In genomic region chr7:93231799-93232672, GRCh38 we compare ENCODE assay signal across 8 cellular contexts. TPM values are rescaled to one million over a fixed set of nuclear protein-coding genes. Genes with fewer than 3 reads are reported as not detected.
DNase-seq lines count a peak whose midpoint lies in the region; ATAC-seq and TF ChIP-seq lines count a peak whose summit lies in the region.

TSS of gene VPS50 (plus strand) at chr7:93232366. CDS start at chr7:93232468, 102 bp downstream.

- H3K36me3 ChIP-seq in DOHH2 (ENCODE audit: control insufficient read depth, low read length) = no peaks in the 10 kb centered on the region

- ATAC-seq in activated T-helper 17 cell treated with anti-CD3 and anti-CD28 coated beads, Interleukin-2, amount 50 U/mL, for 72 hours (replicated peaks) = peak; percentile 100
- ATAC-seq in naive thymus-derived CD8-positive, alpha-beta T cell = peak; percentile 93 to 94

- no peaks in the 10 kb centered on the region for H3K36me3 Mint-ChIP-seq in activated T-helper 17 cell treated with anti-CD3 and anti-CD28 coated beads, Interleukin-2, amount 50 U/mL, for 72 hours (ENCODE audit: low read depth)
- H3K36me3 Mint-ChIP-seq in naive thymus-derived CD8-positive, alpha-beta T cell = no peaks in the 10 kb centered on the region

- CTCF ChIA-PET in RWPE1 (lab: Yijun Ruan, JAX) = interaction anchor here (0.6 to 0.7 kb wide), 2 partner anchors 610 to 1456 kb away, joined by 3 to 4 read pairs; no protein-coding TSS in a partner anchor

- H3K27ac Mint-ChIP-seq in activated T-helper 17 cell treated with anti-CD3 and anti-CD28 coated beads, Interleukin-2, amount 50 U/mL, for 72 hours = peak within 1 kb of the TSS; percentile 87
- peak within 1 kb of the TSS; percentile 96 to 100 (median 98) for H3K27ac Mint-ChIP-seq in naive thymus-derived CD8-positive, alpha-beta T cell

- H3K4me1 ChIP-seq in DOHH2 (ENCODE audit: control insufficient read depth, low read length) = peaks cover 25% of the 10 kb centered on the region

- H3K27me3 Mint-ChIP-seq in activated T-helper 17 cell treated with anti-CD3 and anti-CD28 coated beads, Interleukin-2, amount 50 U/mL, for 72 hours = no peaks in the 10 kb centered on the region
- no peaks in the 10 kb centered on the region for H3K27me3 Mint-ChIP-seq in naive thymus-derived CD8-positive, alpha-beta T cell

- peak within 1 kb of the TSS; percentile 90 for H3K4me3 Mint-ChIP-seq in activated T-helper 17 cell treated with anti-CD3 and anti-CD28 coated beads, Interleukin-2, amount 50 U/mL, for 72 hours
- H3K4me3 Mint-ChIP-seq in naive thymus-derived CD8-positive, alpha-beta T cell = peak within 1 kb of the TSS; percentile 94 to 99 (median 98)

- H3F3A ChIP-seq in DOHH2 (ENCODE audit: control insufficient read depth, insufficient read depth) = no peaks in the 10 kb centered on the region

- POLR2A ChIA-PET in RWPE1 (lab: Yijun Ruan, JAX; ENCODE audit: low non-redundant PET) = interaction anchor here (0.5 to 0.6 kb wide), 2 partner anchors 543 to 734 kb away, joined by 3 to 6 read pairs; no protein-coding TSS in a partner anchor
- POLR2A ChIA-PET in naive thymus-derived CD8-positive, alpha-beta T cell (lab: Charles Lee) = interaction anchor here (0.8 to 1.4 kb wide), 7 partner anchors 9 to 1278 kb away, joined by 3 to 5 read pairs (median 3); partner anchors contain the start of genes CASD1, RBM48 and SAMD9

- DNase-seq in GOT3 (lab: John Stamatoyannopoulos, UW) = peak; percentile 80
- peak; percentile 92 for DNase-seq in LNCaP clone FGC (ENCODE audit: low read depth)
- peak; percentile 96 for DNase-seq in RWPE1 (ENCODE audit: low spot score)
- peak; percentile 94 for DNase-seq in fibroblast of mammary gland (ENCODE audit: low read depth)
- peak; percentile 80 to 97 (median 96) for DNase-seq in naive thymus-derived CD8-positive, alpha-beta T cell
- peak; percentile 83 to 95 (median 92) for DNase-seq in stimulated activated naive CD4-positive, alpha-beta T cell (lab: John Stamatoyannopoulos, UW)

- H3K9me3 Mint-ChIP-seq in activated T-helper 17 cell treated with anti-CD3 and anti-CD28 coated beads, Interleukin-2, amount 50 U/mL, for 72 hours = no peaks in the 10 kb centered on the region
- no peaks in the 10 kb centered on the region for H3K9me3 Mint-ChIP-seq in naive thymus-derived CD8-positive, alpha-beta T cell

- no peaks in the 10 kb centered on the region for H3K9me3 ChIP-seq in DOHH2 (ENCODE audit: control insufficient read depth, insufficient read depth, low read length)

- H3K79me2 ChIP-seq in DOHH2 (ENCODE audit: control insufficient read depth, low read length) = peaks cover 40% of the 10 kb centered on the region

- peaks cover 5% of the 10 kb centered on the region for H3K4me1 Mint-ChIP-seq in activated T-helper 17 cell treated with anti-CD3 and anti-CD28 coated beads, Interleukin-2, amount 50 U/mL, for 72 hours
- peaks cover 7 to 26% (median 22%) of the 10 kb centered on the region in 4 donors for H3K4me1 Mint-ChIP-seq in naive thymus-derived CD8-positive, alpha-beta T cell

- H3K27ac ChIP-seq in DOHH2 (ENCODE audit: low read depth, low read length) = peak within 1 kb of the TSS; percentile 10; the same call in 1 of the 2 replicates
- peak within 1 kb of the TSS; percentile 81 for H3K27ac ChIP-seq in RWPE1

- H3K4me2 ChIP-seq in DOHH2 (ENCODE audit: low read length) = peak within 1 kb of the TSS; percentile 82

- no peaks in the 10 kb centered on the region for H3K9me2 ChIP-seq in DOHH2 (replicated peaks; ENCODE audit: control insufficient read depth, low read length)

- H3K27me3 ChIP-seq in DOHH2 (ENCODE audit: control insufficient read depth, low read length) = no peaks in the 10 kb centered on the region

- H3K4me3 ChIP-seq in DOHH2 (ENCODE audit: low read length) (peak within 1 kb of the TSS; percentile 86), LNCaP clone FGC (ENCODE audit: low read depth, low read length) (peak within 1 kb of the TSS; percentile 92), fibroblast of mammary gland (ENCODE audit: control insufficient read depth, low read depth, low read length) (peak within 1 kb of the TSS; percentile 95)

- TF ChIP-seq CTCF in DOHH2 (IDR thresholded peaks at IDR 0.05; ENCODE audit: low read depth, low read length, poor library complexity, severe bottlenecking) (no peak), LNCaP clone FGC (IDR thresholded peaks at IDR 0.05; ENCODE audit: control insufficient read depth, extremely low read depth, insufficient read depth) (0 out of 2 replicates have a peak, but pooled peaks have one; percentile 4), RWPE1 (conservative IDR thresholded peaks at IDR 0.05; ENCODE audit: low read depth) (no peak), fibroblast of mammary gland (conservative IDR thresholded peaks at IDR 0.05; ENCODE audit: control insufficient read depth, insufficient read depth, low read depth, low read length) (no peak)

- H4K20me1 ChIP-seq in DOHH2 (ENCODE audit: control insufficient read depth, insufficient read depth, low read depth, low read length) = no peaks in the 10 kb centered on the region

RNA-seq across cellular contexts. Expression of gene VPS50, which starts in this region (rescaled TPM):
- total RNA-seq in activated T-helper 17 cell treated with anti-CD3 and anti-CD28 coated beads, Interleukin-2, amount 50 U/mL, for 72 hours = 10 to 100 TPM; 20.4 to 27.4 TPM
- 10 to 100 TPM; 36.9 to 37.4 TPM for total RNA-seq in naive thymus-derived CD8-positive, alpha-beta T cell
- 10 to 100 TPM; 13.3 to 15.1 (median 14.7) TPM for polyA plus RNA-seq in naive thymus-derived CD8-positive, alpha-beta T cell

Comparison
In these comparisons a context has a peak if more than half of its experiments do, and no peak if none do; other contexts are left out.
1. Peak in every context shown above with its lines: DNase-seq, ATAC-seq, H3K4me3 ChIP-seq and H3K27ac ChIP-seq.